In the genomic region with DNA sequence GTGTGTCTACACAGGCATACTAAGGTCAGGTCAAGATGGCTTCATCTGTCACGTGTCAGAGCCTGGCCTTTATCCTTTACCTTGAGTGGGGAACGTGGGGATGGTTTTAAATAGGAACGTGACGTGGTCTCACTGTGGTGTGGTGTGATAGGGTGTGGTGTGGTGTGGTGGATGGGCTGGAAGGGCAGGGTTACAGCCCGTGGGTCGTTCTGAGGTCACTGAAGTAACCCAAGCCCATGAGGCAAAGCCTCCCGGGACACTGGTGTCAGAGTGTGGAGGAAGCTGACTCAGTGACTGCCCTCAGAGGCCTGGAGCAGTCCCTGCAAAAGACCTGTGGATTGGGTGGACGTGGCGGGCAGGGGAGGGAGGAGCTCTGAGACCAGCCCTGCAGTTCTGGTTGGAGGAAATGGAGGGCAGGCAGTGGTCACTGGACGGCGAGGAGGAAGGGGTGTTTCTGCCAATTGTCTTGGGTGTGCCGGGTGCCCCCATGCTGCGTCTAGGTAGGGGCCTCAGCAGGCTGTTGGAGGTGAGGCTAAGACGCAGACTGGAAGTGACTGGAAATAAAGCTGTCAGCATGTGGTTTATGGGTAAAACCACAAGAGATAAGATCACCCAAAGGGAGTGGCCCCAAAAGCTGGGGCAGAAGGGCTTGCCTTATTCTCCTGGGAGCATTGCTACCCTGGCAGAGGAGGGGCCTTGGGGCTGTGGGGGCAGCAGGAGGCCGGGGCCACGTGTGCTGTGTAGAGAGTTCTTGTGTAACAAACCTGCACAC, we compare ENCODE assay signal across 8 cellular contexts.
DNase-seq lines count a peak whose midpoint lies in the region; ATAC-seq and TF ChIP-seq lines count a peak whose summit lies in the region.

No MANE protein-coding gene starts in this region.

- peaks cover 65% of the 10 kb centered on the region for H3K9me1 ChIP-seq in IMR-90 (ENCODE audit: insufficient read depth, low read length)

- in situ Hi-C loops in IMR-90 (cut with MboI; ENCODE audit: low sequenced_read_pairs) = loop anchor here (10.0 kb wide), 1 partner anchor 79 kb away; no protein-coding TSS in a partner anchor

- peak overlapping the region; percentile 32; the same call in 2 of the 3 replicates for H2BK15ac ChIP-seq in IMR-90 (ENCODE audit: low read depth, low read length)

- H2BK120ac ChIP-seq in IMR-90 (ENCODE audit: low read depth, low read length) = peak overlapping the region; percentile 56; the same call in 1 of the 2 replicates

- peaks cover 75% of the 10 kb centered on the region for H4K20me1 ChIP-seq in IMR-90 (ENCODE audit: insufficient read depth, low read length)

- dilution Hi-C loops in IMR-90 (cut with HindIII; ENCODE audit: low sequenced_read_pairs, unreplicated experiment) = no loop called here

- H3K9ac ChIP-seq in IMR-90 (ENCODE audit: low read depth, low read length) = no peak overlapping the region

- peak overlapping the region; percentile 65 for H3K4ac ChIP-seq in IMR-90 (ENCODE audit: low read depth, low read length)

- peaks cover 88% of the 10 kb centered on the region for H3K4me1 Mint-ChIP-seq in CD14-positive monocyte

- H3K79me1 ChIP-seq in IMR-90 (ENCODE audit: low read depth in 1 of 2, low read length in 2 of 2) = peaks cover 66 to 94% of the 10 kb centered on the region in 2 experiments

- no peak overlapping the region for H2BK5ac ChIP-seq in IMR-90 (ENCODE audit: low read depth, low read length, poor library complexity, severe bottlenecking)

- 0 out of 2 replicates have a peak overlapping the region, but pooled peaks have one; percentile 1 for H3K18ac ChIP-seq in IMR-90 (ENCODE audit: low read depth, low read length)

- DNase-seq in CD14-positive monocyte (ENCODE audit: low spot score) = peak; percentile 98
- peak; percentile 67 for DNase-seq in IMR-90
- peak; percentile 30 for DNase-seq in activated CD4-positive, alpha-beta T cell treated with anti-CD3 and anti-CD28 coated beads for 1 hour
- peak; percentile 31 for DNase-seq in effector CD8-positive, alpha-beta T cell (lab: John Stamatoyannopoulos, UW)
- DNase-seq in renal cortical epithelial cell (ENCODE audit: low read depth) = peak; percentile 21
- DNase-seq in NCI-H2029 (lab: John Stamatoyannopoulos, UW) = no peak
- DNase-seq in left lobe of liver (ENCODE audit: low spot score) = no peak

- no peak overlapping the region for H3K56ac ChIP-seq in IMR-90 (ENCODE audit: extremely low read depth, insufficient read depth, low read length)

- H2AK9ac ChIP-seq in IMR-90 (replicated peaks; ENCODE audit: low read depth, low read length, poor library complexity) = peak overlapping the region; percentile 32

- CTCF ChIA-PET in IMR-90 (lab: Yijun Ruan, JAX) = no interaction called here

- TF ChIP-seq CTCF in CD14-positive monocyte (IDR thresholded peaks at IDR 0.05) (no peak), IMR-90 (conservative IDR thresholded peaks at IDR 0.05; ENCODE audit: low read depth, low read length) (no peak)

- no peak for TF ChIP-seq POLR2A in IMR-90 (IDR thresholded peaks at IDR 0.05; ENCODE audit: low read depth, low read length)

- peaks cover 13 to 18% (median 16%) of the 10 kb centered on the region in 3 donors for H3K27me3 Mint-ChIP-seq in CD14-positive monocyte (ENCODE audit: low read depth in 3 of 3)

- peak overlapping the region; percentile 73 for H3K14ac ChIP-seq in IMR-90 (replicated peaks; ENCODE audit: low read depth, low read length)

- H3K36me3 ChIP-seq in IMR-90 (ENCODE audit: control insufficient read depth, insufficient read depth, low read length) = no peaks in the 10 kb centered on the region

- no peak overlapping the region for H3K4me3 ChIP-seq in IMR-90 (ENCODE audit: insufficient read depth, low read depth, low read length)

- ATAC-seq in GM21528 (IDR thresholded peaks at IDR 0.05; ENCODE audit: low FRiP score, unreplicated experiment) = peak; percentile 59
- ATAC-seq in IMR-90 (ENCODE audit: low read depth) = peak; percentile 8; the same call in 1 of the 2 replicates
- no peak for ATAC-seq in left lobe of liver

- no peaks in the 10 kb centered on the region; the same call in 1 of the 2 replicates for H3K9me3 ChIP-seq in IMR-90 (ENCODE audit: control insufficient read depth, insufficient read depth, low read length)

- H4K5ac ChIP-seq in IMR-90 (ENCODE audit: low read depth, low read length) = no peak overlapping the region

- POLR2A ChIA-PET in IMR-90 (lab: Charles Lee; ENCODE audit: unreplicated experiment) = no interaction called here

- H4K91ac ChIP-seq in IMR-90 (ENCODE audit: insufficient read depth, low read depth, low read length) = peak overlapping the region; percentile 58

- H3K27me3 ChIP-seq in IMR-90 (ENCODE audit: control insufficient read depth, insufficient read depth, low read length) = no peaks in the 10 kb centered on the region

- H3K4me1 ChIP-seq in IMR-90 (ENCODE audit: control insufficient read depth, insufficient read depth, low read length) = peaks cover 42% of the 10 kb centered on the region

- H3K36me3 Mint-ChIP-seq in CD14-positive monocyte = peaks cover 6 to 33% of the 10 kb centered on the region in 2 donors

- 70% methylated on average over 7 of the region's 16 CpGs; no CpG with 5 or more reads in 1 of the 2 experiments for WGBS in IMR-90 (ENCODE audit: extremely low coverage in 2 of 2, insufficient read length in 1 of 2), 2 experiments

- peak overlapping the region in 1 of 2 experiments; percentile 65; a peak in 2 of 4 replicates for H4K8ac ChIP-seq in IMR-90 (ENCODE audit: low read depth in 2 of 2, low read length in 2 of 2)

- H3K23ac ChIP-seq in IMR-90 (ENCODE audit: low read depth, low read length) = peak overlapping the region; percentile 46; the same call in 1 of the 2 replicates

- peak overlapping the region; percentile 31; the same call in 1 of the 2 replicates for H2BK20ac ChIP-seq in IMR-90 (ENCODE audit: low read depth, low read length)

- H2AFZ ChIP-seq in IMR-90 (replicated peaks; ENCODE audit: low read length, poor library complexity) = peak overlapping the region; percentile 4

- no peak overlapping the region for H3K27ac ChIP-seq in IMR-90 (ENCODE audit: insufficient read depth, low read length)

- H3K4me2 ChIP-seq in IMR-90 (ENCODE audit: low read depth, low read length) = no peak overlapping the region

- peaks cover 0 to 3% (median 0%) of the 10 kb centered on the region in 7 donors for H3K9me3 Mint-ChIP-seq in CD14-positive monocyte

- H3K27ac Mint-ChIP-seq in CD14-positive monocyte = peak overlapping the region; percentile 94 to 99 (median 96)

- peak overlapping the region; percentile 67 to 86 for H3K4me3 Mint-ChIP-seq in CD14-positive monocyte

- peak overlapping the region; percentile 95 for H2AK5ac ChIP-seq in IMR-90 (ENCODE audit: low read depth, low read length)

- TF ChIP-seq RAD21 in IMR-90 (IDR thresholded peaks at IDR 0.05; ENCODE audit: low read length) = no peak

- no TSS peak for BruUV-seq in IMR-90 (replicated peaks; lab: Mats Ljungman, UMichigan)

- intact Hi-C loops in CD14-positive monocyte (cut with micrococcal nuclease) (loop anchor here (5.0 to 10.0 kb wide), 3 partner anchors 43 to 118 kb away; no protein-coding TSS in a partner anchor), IMR-90 (cut with micrococcal nuclease) (no loop called here)

TF ChIP-seq in IMR-90, 13 proteins besides CTCF, POLR2A, EP300 and RAD21:
- TF ChIP-seq RCOR1 (IDR thresholded peaks at IDR 0.05; ENCODE audit: insufficient replicate concordance, low read length) = no peak
- TF ChIP-seq SMC3 (IDR thresholded peaks at IDR 0.05; ENCODE audit: low read depth, low read length) = no peak
- TF ChIP-seq CHD1 (IDR thresholded peaks at IDR 0.05; ENCODE audit: low read depth, low read length) = no peak
- no peak for TF ChIP-seq FOS (IDR thresholded peaks at IDR 0.05; ENCODE audit: low read depth, low read length)
- TF ChIP-seq BHLHE40 (IDR thresholded peaks at IDR 0.05; ENCODE audit: low read depth, low read length) = 0 out of 2 replicates have a peak, but pooled peaks have one; percentile 2

Comparison
In these comparisons a context has a peak if more than half of its experiments do, and no peak if none do; other contexts are left out.
1. DNase-seq: peak in CD14-positive monocyte (single experiment), IMR-90 (single experiment), activated CD4-positive, alpha-beta T cell treated with anti-CD3 and anti-CD28 coated beads for 1 hour (single experiment), effector CD8-positive, alpha-beta T cell (single experiment) and renal cortical epithelial cell (single experiment); none in NCI-H2029 (single experiment) and left lobe of liver (single experiment).